In genomic region chr13:79973533-79973963, GRCh38 we compare ENCODE assay signal across 9 cellular contexts.
DNase-seq lines count a peak whose midpoint lies in the region; ATAC-seq lines count a peak whose summit lies in the region.
"Had no signal": no experiment of that assay in that cellular context is flagged by ENCODE, and none has a peak within 500 bp of the region (broad histone marks: within the 10 kb centered on the region; RNA-seq: fewer than 3 reads in every experiment).

No MANE protein-coding gene starts in this region.

- ATAC-seq in HG02973 (IDR thresholded peaks at IDR 0.05; ENCODE audit: unreplicated experiment), result peak; percentile 90
- no peak for ATAC-seq in activated naive CD4-positive, alpha-beta T cell treated with anti-CD3 and anti-CD28 coated beads, Interleukin-2, amount 50 U/mL, for 72 hours
- ATAC-seq in HG02970 (IDR thresholded peaks at IDR 0.05; ENCODE audit: low FRiP score, unreplicated experiment), result no peak

- no peaks in the 10 kb centered on the region for H3K9me3 Mint-ChIP-seq in activated CD4-positive, alpha-beta T cell treated with anti-CD3 and anti-CD28 coated beads, Interleukin-2, amount 10 ng/mL, durations not matched to agents 24 days and 14 days
- H3K9me3 Mint-ChIP-seq in activated naive CD4-positive, alpha-beta T cell treated with anti-CD3 and anti-CD28 coated beads, Interleukin-2, amount 50 U/mL, for 72 hours, result peaks cover 17 to 26% of the 10 kb centered on the region in 2 donors

- no peak overlapping the region for H3K27ac ChIP-seq in SJCRH30

- peaks cover 16% of the 10 kb centered on the region for H3K9me3 ChIP-seq in SJCRH30 (replicated peaks)

- no peaks in the 10 kb centered on the region for H3K27me3 ChIP-seq in SJCRH30

- no peaks in the 10 kb centered on the region for H3K36me3 Mint-ChIP-seq in activated CD4-positive, alpha-beta T cell treated with anti-CD3 and anti-CD28 coated beads, Interleukin-2, amount 10 ng/mL, durations not matched to agents 24 days and 14 days (ENCODE audit: low read depth)
- H3K36me3 Mint-ChIP-seq in activated naive CD4-positive, alpha-beta T cell treated with anti-CD3 and anti-CD28 coated beads, Interleukin-2, amount 50 U/mL, for 72 hours, result peaks cover 0 to 8% of the 10 kb centered on the region in 2 donors
- H3K36me3 Mint-ChIP-seq: activated naive CD8-positive, alpha-beta T cell had no signal

- intact Hi-C loops in activated CD4-positive, alpha-beta T cell treated with anti-CD3 and anti-CD28 coated beads, Interleukin-2, amount 10 ng/mL, durations not matched to agents 24 days and 14 days (cut with micrococcal nuclease), result no loop called here

- H3K4me1 ChIP-seq in SJCRH30, result no peaks in the 10 kb centered on the region

- peak; percentile 49 for DNase-seq in activated CD4-positive, alpha-beta T cell treated with anti-CD3 and anti-CD28 coated beads, Interleukin-2, amount 10 ng/mL, durations not matched to agents 24 days and 14 days
- DNase-seq in activated CD4-positive, alpha-beta T cell treated with anti-CD3 and anti-CD28 coated beads for 1 hour, result no peak
- DNase-seq in SJCRH30 (peak; percentile 11 to 44), iPS-NIHi11 (ENCODE audit: low spot score) (peak; percentile 16), NCI-H2227 treated with DMSO at 0.1 percent for 48 hours (lab: John Stamatoyannopoulos, UW) (no peak)
- no peak for DNase-seq in activated naive CD4-positive, alpha-beta T cell treated with anti-CD3 and anti-CD28 coated beads, Interleukin-2, amount 50 U/mL, for 72 hours (ENCODE audit: low spot score in 2 of 2)

- no peaks in the 10 kb centered on the region for H3K4me1 Mint-ChIP-seq in activated CD4-positive, alpha-beta T cell treated with anti-CD3 and anti-CD28 coated beads, Interleukin-2, amount 10 ng/mL, durations not matched to agents 24 days and 14 days

- H3K4me3 ChIP-seq in SJCRH30, result no peak overlapping the region

- no peak overlapping the region for H3K4me3 Mint-ChIP-seq in activated CD4-positive, alpha-beta T cell treated with anti-CD3 and anti-CD28 coated beads, Interleukin-2, amount 10 ng/mL, durations not matched to agents 24 days and 14 days
- H3K4me3 Mint-ChIP-seq: activated naive CD8-positive, alpha-beta T cell had no signal

- H3K27me3 Mint-ChIP-seq in activated CD4-positive, alpha-beta T cell treated with anti-CD3 and anti-CD28 coated beads, Interleukin-2, amount 10 ng/mL, durations not matched to agents 24 days and 14 days, result no peaks in the 10 kb centered on the region
- H3K27me3 Mint-ChIP-seq: activated naive CD8-positive, alpha-beta T cell had no signal

- no peak overlapping the region for H3K27ac Mint-ChIP-seq in activated CD4-positive, alpha-beta T cell treated with anti-CD3 and anti-CD28 coated beads, Interleukin-2, amount 10 ng/mL, durations not matched to agents 24 days and 14 days
- H3K27ac Mint-ChIP-seq in activated naive CD4-positive, alpha-beta T cell treated with anti-CD3 and anti-CD28 coated beads, Interleukin-2, amount 50 U/mL, for 72 hours, result no peak overlapping the region
- H3K27ac Mint-ChIP-seq: activated naive CD8-positive, alpha-beta T cell had no signal

- H3K36me3 ChIP-seq in SJCRH30, result no peaks in the 10 kb centered on the region

Comparison
In these comparisons a context has a peak if more than half of its experiments do, and no peak if none do; other contexts are left out.
1. DNase-seq: peak in activated CD4-positive, alpha-beta T cell treated with anti-CD3 and anti-CD28 coated beads, Interleukin-2, amount 10 ng/mL, durations not matched to agents 24 days and 14 days (single experiment), SJCRH30 (2 of 2) and iPS-NIHi11 (single experiment); none in activated CD4-positive, alpha-beta T cell treated with anti-CD3 and anti-CD28 coated beads for 1 hour (single experiment), activated naive CD4-positive, alpha-beta T cell treated with anti-CD3 and anti-CD28 coated beads, Interleukin-2, amount 50 U/mL, for 72 hours (0 of 2) and NCI-H2227 treated with DMSO at 0.1 percent for 48 hours (single experiment).